ENCODE assay signal across 18 cellular contexts in the genomic region with DNA sequence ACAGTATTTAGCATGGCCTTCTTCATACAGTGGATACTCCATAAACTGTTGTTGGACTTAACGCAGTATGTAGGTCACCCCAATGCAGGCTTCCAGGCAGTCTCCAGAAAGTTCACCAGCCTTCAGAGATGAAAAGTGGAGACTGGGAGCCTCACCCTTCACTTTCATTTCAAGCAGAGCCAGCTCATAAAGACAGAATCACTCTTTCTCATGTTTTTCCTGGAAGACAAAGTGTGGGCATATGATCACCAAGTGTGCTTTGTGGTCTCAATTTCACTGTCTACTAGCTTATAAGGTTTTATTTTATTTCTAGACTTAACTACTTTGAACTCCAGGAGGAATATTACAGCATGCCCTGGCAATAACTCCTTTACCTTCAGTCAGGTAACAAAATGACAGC. TPM values are rescaled to one million over a fixed set of nuclear protein-coding genes. Genes with fewer than 3 reads are reported as not detected.
"Had no signal": no experiment of that assay in that cellular context is flagged by ENCODE, and none has a peak within 500 bp of the region (broad histone marks: within the 10 kb centered on the region; RNA-seq: fewer than 3 reads in every experiment).

No MANE protein-coding gene starts in this region.

- H3K27me3 Mint-ChIP-seq: activated naive CD8-positive, alpha-beta T cell treated with anti-CD3 and anti-CD28 coated beads, Interleukin-2, amount 10 ng/mL, durations not matched to agents 7 days and 5 days had no signal

- DNase-seq: activated gamma-delta T cell; activated naive CD8-positive, alpha-beta T cell treated with anti-CD3 and anti-CD28 coated beads, Interleukin-2, amount 10 ng/mL, durations not matched to agents 7 days and 5 days; body of pancreas; dorsolateral prefrontal cortex; foreskin keratinocyte; hippocampal formation; occipital lobe; posterior cingulate gyrus; sigmoid colon; SW 1271; testis; upper lobe of left lung had no signal

- H3K27ac Mint-ChIP-seq: activated naive CD8-positive, alpha-beta T cell treated with anti-CD3 and anti-CD28 coated beads, Interleukin-2, amount 10 ng/mL, durations not matched to agents 7 days and 5 days; mesothelial cell of epicardium had no signal

- H3K36me3 Mint-ChIP-seq: activated naive CD8-positive, alpha-beta T cell treated with anti-CD3 and anti-CD28 coated beads, Interleukin-2, amount 10 ng/mL, durations not matched to agents 7 days and 5 days; mesothelial cell of epicardium had no signal

- H3K9me3 Mint-ChIP-seq: mesothelial cell of epicardium had no signal

- H3K4me3 ChIP-seq: body of pancreas, dorsolateral prefrontal cortex, lung, sigmoid colon, testis, upper lobe of left lung had no signal

- ATAC-seq: body of pancreas, foreskin keratinocyte, left lobe of liver had no signal

- H3K4me3 Mint-ChIP-seq: activated naive CD8-positive, alpha-beta T cell treated with anti-CD3 and anti-CD28 coated beads, Interleukin-2, amount 10 ng/mL, durations not matched to agents 7 days and 5 days; mesothelial cell of epicardium had no signal

RNA-seq across cellular contexts. Expression of gene TNFSF11, which starts 26.3 kb away (rescaled TPM):
- total RNA-seq: activated naive CD8-positive, alpha-beta T cell treated with anti-CD3 and anti-CD28 coated beads, Interleukin-2, amount 10 ng/mL, durations not matched to agents 7 days and 5 days; cardiac septum; fibroblast of lung; foreskin keratinocyte; mesothelial cell of epicardium; occipital lobe; renal cortical epithelial cell; sigmoid colon; upper lobe of left lung had no signal
